8 cellular contexts compared by ENCODE assay signal in genomic region chr1:205749826-205750682, GRCh38. TPM values are rescaled to one million over a fixed set of nuclear protein-coding genes. Genes with fewer than 3 reads are reported as not detected.
A peak's percentile ranks its signal among the peaks of the same experiment; 100 is the strongest.
DNase-seq lines count a peak whose midpoint lies in the region; ATAC-seq and TF ChIP-seq lines count a peak whose summit lies in the region.

NUCKS1 (minus strand) TSS chr1:205750182; CDS start chr1:205749973, 209 bp downstream.

- no peaks in the 10 kb centered on the region for H3K9me3 ChIP-seq in Karpas-422 (ENCODE audit: low read length)
- no peaks in the 10 kb centered on the region for H3K9me3 ChIP-seq in esophagus squamous epithelium

- peak within 1 kb of the TSS; percentile 94 for H2AFZ ChIP-seq in Karpas-422 (ENCODE audit: low read length)

- peak within 1 kb of the TSS; percentile 84 for H3K4me3 ChIP-seq in Karpas-422 (ENCODE audit: low read length)
- H3K4me3 ChIP-seq in esophagus squamous epithelium, result peak within 1 kb of the TSS; percentile 74 to 94 (median 88)

- H4K20me1 ChIP-seq in Karpas-422 (ENCODE audit: insufficient read depth, low read depth, low read length), result peaks cover 13% of the 10 kb centered on the region

- H3K9ac ChIP-seq in Karpas-422 (ENCODE audit: low read length), result peak within 1 kb of the TSS; percentile 89

- H3K36me3 ChIP-seq in Karpas-422 (ENCODE audit: insufficient read depth, low read length) (peaks cover 4% of the 10 kb centered on the region; the same call in 1 of the 2 replicates), esophagus squamous epithelium (no peaks in the 10 kb centered on the region)

- H3K27ac ChIP-seq in Karpas-422 (ENCODE audit: low read length) (peak within 1 kb of the TSS; percentile 80), esophagus squamous epithelium (peak within 1 kb of the TSS; percentile 98 to 100 (median 99))

- peak in 1 of 4 donors; percentile 11 for TF ChIP-seq POLR2A in esophagus squamous epithelium (IDR thresholded peaks at IDR 0.05)

- H3K4me1 ChIP-seq in Karpas-422 (ENCODE audit: low read length) (peaks cover 40% of the 10 kb centered on the region), esophagus squamous epithelium (peaks cover 14 to 40% (median 21%) of the 10 kb centered on the region in 3 donors)

- H3K9me2 ChIP-seq in Karpas-422 (replicated peaks; ENCODE audit: insufficient read depth, low read length), result no peaks in the 10 kb centered on the region

- H3K4me2 ChIP-seq in Karpas-422 (ENCODE audit: low read depth, low read length, poor library complexity, severe bottlenecking), result peak within 1 kb of the TSS; percentile 89

- peak in 5 of 6 experiments; percentile 20 to 52 (median 29) for TF ChIP-seq CTCF in esophagus squamous epithelium (IDR thresholded peaks at IDR 0.05)

- ATAC-seq in GM21825 (IDR thresholded peaks at IDR 0.05; ENCODE audit: unreplicated experiment), result peak; percentile 79

- peaks cover 47% of the 10 kb centered on the region for H3K79me2 ChIP-seq in Karpas-422 (ENCODE audit: low read length)

- intact Hi-C loops in esophagus squamous epithelium (cut with DNase I), result no loop called here

- DNase-seq in DMS79 treated with DMSO at 0.1 percent for 48 hours (lab: John Stamatoyannopoulos, UW) (peak; percentile 99), Karpas-422 (peak; percentile 99), RKO (ENCODE audit: low spot score) (peak; percentile 99), activated T-helper 1 cell treated with Interleukin-2 at 50 U/mL for 16 hours (ENCODE audit: low read depth) (peak; percentile 92), esophagus squamous epithelium (lab: John Stamatoyannopoulos, UW) (peak; percentile 93), myocyte (ENCODE audit: low read depth) (peak; percentile 100)
- DNase-seq in stimulated activated CD8-positive, alpha-beta memory T cell treated with anti-CD3 and anti-CD28 coated beads, Interleukin-7, amount 100 ng/mL, for 48 hours (ENCODE audit: extremely low read depth in 1 of 2, low read depth in 1 of 2), result peak; percentile 88 to 98

- no peaks in the 10 kb centered on the region for H3K27me3 ChIP-seq in Karpas-422 (ENCODE audit: low read length)
- H3K27me3 ChIP-seq in esophagus squamous epithelium, result no peaks in the 10 kb centered on the region

- 0% methylated on average over 16 to 19 of the region's 54 CpGs for WGBS in esophagus squamous epithelium, 2 donors

RNA-seq across cellular contexts. Expression of gene NUCKS1, which starts in this region (rescaled TPM):
- 36.4 and 56.9 TPM in 2 replicates for total RNA-seq in Karpas-422 (2014; rRNA removed; shearing (Covaris generic); ENCODE audit: low replicate concordance)
- 10 to 100 TPM; 32.4 to 73.4 (median 60.9) TPM for total RNA-seq in esophagus squamous epithelium
- total RNA-seq in myocyte, result 151 and 153 TPM in 2 replicates
- polyA plus RNA-seq in myocyte (2012), result 66.1 TPM

Comparison
In these comparisons a context has a peak if more than half of its experiments do, and no peak if none do; other contexts are left out.
1. Peak in every context shown above with its lines: DNase-seq, ATAC-seq, H3K4me3 ChIP-seq and H3K27ac ChIP-seq.